25 cellular contexts compared by ENCODE assay signal in the genomic region with DNA sequence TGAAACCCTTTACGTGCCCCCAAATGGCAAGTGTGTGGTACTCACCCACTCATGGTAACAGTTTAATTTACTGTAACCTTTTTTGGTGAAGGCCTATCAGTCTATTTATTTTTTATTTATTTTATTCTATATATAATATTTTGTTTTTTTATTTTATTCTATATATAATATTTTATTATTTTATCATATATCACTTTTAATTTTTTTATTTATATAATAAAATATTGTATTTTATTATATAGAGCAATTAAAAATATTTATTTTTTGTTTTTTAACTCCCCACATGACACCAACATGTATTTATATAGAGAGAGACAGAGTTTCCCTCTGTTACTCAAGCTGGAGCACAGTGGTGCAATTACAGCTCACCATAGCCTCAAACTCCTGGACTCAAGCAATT. TPM values are rescaled to one million over a fixed set of nuclear protein-coding genes. Genes with fewer than 3 reads are reported as not detected.
DNase-seq lines count a peak whose midpoint lies in the region; ATAC-seq, FAIRE-seq and TF ChIP-seq lines count a peak whose summit lies in the region.
"Had no signal": no experiment of that assay in that cellular context is flagged by ENCODE, and none has a peak within 500 bp of the region (broad histone marks: within the 10 kb centered on the region; RNA-seq: fewer than 3 reads in every experiment).

No MANE protein-coding gene starts in this region.

- H3K4me1 Mint-ChIP-seq in chondrocyte (ENCODE audit: low read depth): peaks cover 30% of the 10 kb centered on the region
- H3K4me1 Mint-ChIP-seq in type B pancreatic cell (ENCODE audit: unreplicated experiment): peaks cover 11% of the 10 kb centered on the region

- H3K36me3 ChIP-seq in PC-9 (ENCODE audit: low read depth) (no peaks in the 10 kb centered on the region), pancreas (no peaks in the 10 kb centered on the region)
- H3K36me3 ChIP-seq: BLaER1 had no signal

- 93 to 95% methylated on average over 1 of the region's 1 CpG for WGBS in pancreas, 2 donors

- peaks cover 42% of the 10 kb centered on the region for H3F3A ChIP-seq in PC-9 (ENCODE audit: insufficient read depth, low read depth)

- no peaks in the 10 kb centered on the region for H3K9me3 Mint-ChIP-seq in chondrocyte (ENCODE audit: low read depth)
- H3K9me3 Mint-ChIP-seq in type B pancreatic cell: peaks cover 4% of the 10 kb centered on the region
- H3K9me3 Mint-ChIP-seq: CD14-positive monocyte; CD4-positive, alpha-beta memory T cell; GM23338; HFFc6 had no signal

- CTCF ChIA-PET in PC-9 (lab: Charles Lee): no interaction called here

- peak; percentile 45 for FAIRE-seq in pancreas (lab: Jason Lieb, UNC)
- FAIRE-seq: GM12891, GM19239, K562 had no signal

- no TSS peak for BruUV-seq in PC-9 (replicated peaks; lab: Mats Ljungman, UMichigan)

- H3K4me1 ChIP-seq in PC-9 (replicated peaks; ENCODE audit: insufficient read depth): peaks cover 70% of the 10 kb centered on the region
- peaks cover 0 to 7% (median 0%) of the 10 kb centered on the region in 3 donors for H3K4me1 ChIP-seq in pancreas

- POLR2A ChIA-PET in PC-9 (lab: Charles Lee; ENCODE audit: unreplicated experiment): no interaction called here

- H3K9me3 ChIP-seq in PC-9 (ENCODE audit: insufficient read depth, low read depth) (no peaks in the 10 kb centered on the region), pancreas (no peaks in the 10 kb centered on the region)
- H3K9me3 ChIP-seq: BLaER1 had no signal

- no peak overlapping the region for H3K4me3 ChIP-seq in PC-9
- no peak overlapping the region for H3K4me3 ChIP-seq in pancreas
- H3K4me3 ChIP-seq: BLaER1, GM23338, K562 had no signal

- no peaks in the 10 kb centered on the region for H3K79me2 ChIP-seq in PC-9 (ENCODE audit: low read depth)

- ATAC-seq in pancreas (no peak), HG03159 (IDR thresholded peaks at IDR 0.05; ENCODE audit: unreplicated experiment) (no peak)
- ATAC-seq: GM23338, HCT116, K562 had no signal

- no peaks in the 10 kb centered on the region for H3K36me3 Mint-ChIP-seq in chondrocyte (ENCODE audit: low read depth)
- H3K36me3 Mint-ChIP-seq in type B pancreatic cell: peaks cover 3% of the 10 kb centered on the region
- H3K36me3 Mint-ChIP-seq: CD14-positive monocyte; CD4-positive, alpha-beta memory T cell had no signal

- DNase-seq in PC-9: no peak
- no peak for DNase-seq in chondrocyte (ENCODE audit: low spot score)
- DNase-seq in pancreas: no peak
- DNase-seq in type B pancreatic cell (ENCODE audit: extremely low spot score, unreplicated experiment): no peak
- DNase-seq in DMS 273 (lab: John Stamatoyannopoulos, UW; ENCODE audit: unreplicated experiment): no peak
- DNase-seq in NCI-H187 treated with DMSO at 0.1 percent for 48 hours (lab: John Stamatoyannopoulos, UW): no peak
- DNase-seq: CD4-positive, alpha-beta memory T cell; DMS53; DND-41; EL; H7; HFFc6; IMR-90 had no signal

- TF ChIP-seq CTCF in PC-9 (conservative IDR thresholded peaks at IDR 0.05) (no peak), chondrocyte (IDR thresholded peaks at IDR 0.05) (no peak), pancreas (IDR thresholded peaks at IDR 0.05) (no peak), type B pancreatic cell (conservative IDR thresholded peaks at IDR 0.05) (no peak)

- no peaks in the 10 kb centered on the region for H3K27me3 Mint-ChIP-seq in chondrocyte (ENCODE audit: low read depth)
- H3K27me3 Mint-ChIP-seq in type B pancreatic cell: peaks cover 2% of the 10 kb centered on the region
- H3K27me3 Mint-ChIP-seq: CD4-positive, alpha-beta memory T cell had no signal

- H3K27ac Mint-ChIP-seq in chondrocyte (ENCODE audit: unreplicated experiment) (peak overlapping the region; percentile 17), type B pancreatic cell (no peak overlapping the region)
- H3K27ac Mint-ChIP-seq: CD14-positive monocyte, GM23338, HFFc6 had no signal

- intact Hi-C loops in PC-9 (cut with micrococcal nuclease; ENCODE audit: unreplicated experiment): loop anchor here (5.0 kb wide), 2 partner anchors 49 to 324 kb away; a partner anchor contains a TSS
- intact Hi-C loops in pancreas (cut with DNase I): loop anchor here in 1 of 3 donors (10.0 kb wide), 2 partner anchors 91 to 341 kb away; no protein-coding TSS in a partner anchor

- H3K4me3 Mint-ChIP-seq in chondrocyte (ENCODE audit: unreplicated experiment) (no peak overlapping the region), type B pancreatic cell (no peak overlapping the region)
- H3K4me3 Mint-ChIP-seq: CD14-positive monocyte; CD4-positive, alpha-beta memory T cell; GM23338; HFFc6 had no signal

- H3K4me2 ChIP-seq in PC-9: peak overlapping the region; percentile 34
- H3K4me2 ChIP-seq: BLaER1, GM23338 had no signal

- no peaks in the 10 kb centered on the region for H3K27me3 ChIP-seq in PC-9 (ENCODE audit: insufficient read depth, low read depth)
- no peaks in the 10 kb centered on the region for H3K27me3 ChIP-seq in pancreas
- H3K27me3 ChIP-seq: BLaER1 had no signal

- H3K9me2 ChIP-seq in PC-9 (ENCODE audit: insufficient read depth): no peaks in the 10 kb centered on the region

- no peaks in the 10 kb centered on the region for H4K20me1 ChIP-seq in PC-9 (ENCODE audit: insufficient read depth)
- H4K20me1 ChIP-seq: BLaER1 had no signal

- H2AFZ ChIP-seq in PC-9: no peak overlapping the region
- H2AFZ ChIP-seq: GM23338 had no signal

- H3K27ac ChIP-seq in PC-9 (peak overlapping the region; percentile 58), pancreas (no peak overlapping the region)
- H3K27ac ChIP-seq: BLaER1 had no signal

RNA-seq across cellular contexts. Expression of a gene that starts 41.4 kb away (rescaled TPM):
- total RNA-seq in PC-9 (2021): 0.70 and 1.2 TPM in 2 replicates
- total RNA-seq in chondrocyte: not detected in 3 replicates
- total RNA-seq in pancreas: under 1 TPM in 3 of 6 donors, not detected in 3; 0.08 to 0.21 (median 0.19) TPM
- under 1 TPM; 0.02 to 0.11 TPM for polyA plus RNA-seq in pancreas
- 0.19 and 0.31 TPM in 2 replicates for total RNA-seq in type B pancreatic cell (ENCODE audit: low replicate concordance)
- total RNA-seq: A673; CD4-positive, alpha-beta memory T cell; G401; GM23338; H7; HFFc6; HT1080; IMR-90; K562 had no signal
- polyA plus RNA-seq: AG04450; CD14-positive monocyte; CD4-positive, alpha-beta memory T cell; GM23338; IMR-90 had no signal

RNA-seq across cellular contexts. Expression of a gene that starts 55.8 kb away (rescaled TPM):
- total RNA-seq in PC-9 (2021) (38.8 and 47.3 TPM in 2 replicates), chondrocyte (21.1 to 23.8 TPM (median 22.7 TPM) in 3 replicates), pancreas (10 to 100 TPM; 14.7 to 27.6 (median 19.2) TPM), type B pancreatic cell (ENCODE audit: low replicate concordance) (22.8 and 41.8 TPM in 2 replicates)
- polyA plus RNA-seq in pancreas: 10 to 100 TPM; 20.1 to 31.3 TPM
